In the genomic region with DNA sequence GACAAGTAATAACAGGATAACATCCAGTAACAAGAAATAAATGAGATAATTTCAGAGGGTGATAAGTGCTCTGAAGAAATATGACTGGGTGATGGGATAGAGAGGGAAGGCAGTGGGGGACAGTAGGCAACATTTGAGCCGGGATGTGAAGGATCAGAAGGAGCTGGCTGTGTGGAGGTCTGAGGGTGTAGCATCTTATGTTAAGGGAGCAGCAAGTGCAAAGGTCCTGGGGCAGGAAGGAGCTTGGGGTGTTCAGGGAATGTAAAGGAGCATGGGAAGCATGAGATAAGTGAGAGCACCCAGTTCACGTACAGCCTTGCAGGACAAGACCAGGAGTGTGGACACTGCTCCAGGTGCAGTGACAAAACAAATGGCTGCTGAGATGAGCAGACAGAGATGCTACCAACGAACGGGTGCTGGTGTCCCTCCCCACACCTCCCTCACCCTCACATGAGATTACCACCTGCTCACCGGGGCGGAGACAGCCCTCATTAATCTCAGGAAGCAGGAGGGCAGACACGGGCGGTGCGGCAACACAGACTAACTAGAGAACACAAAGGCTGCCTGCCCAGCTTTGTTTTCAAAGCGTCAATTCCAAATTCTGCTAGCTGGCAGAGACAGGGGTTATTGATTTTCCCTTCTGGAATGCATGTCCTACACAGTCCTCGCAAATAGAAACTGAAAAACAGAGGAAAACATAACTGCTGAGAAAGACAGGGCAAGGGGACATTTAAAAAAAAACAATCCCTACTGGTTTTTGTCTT, we compare ENCODE assay signal across 19 cellular contexts.
DNase-seq lines count a peak whose midpoint lies in the region; FAIRE-seq and TF ChIP-seq lines count a peak whose summit lies in the region.
"Had no signal": no experiment of that assay in that cellular context is flagged by ENCODE, and none has a peak within 500 bp of the region (broad histone marks: within the 10 kb centered on the region; RNA-seq: fewer than 3 reads in every experiment).

No MANE protein-coding gene starts in this region.

- H3K4me3 ChIP-seq in lower leg skin (ENCODE audit: low read depth, poor library complexity, severe bottlenecking) = no peak overlapping the region
- H3K4me3 ChIP-seq: esophagus squamous epithelium, MG63, prostate gland had no signal

- TF ChIP-seq CTCF in VCaP (conservative IDR thresholded peaks at IDR 0.05) = no peak
- no peak for TF ChIP-seq CTCF in lower leg skin (IDR thresholded peaks at IDR 0.05)

- WGBS in lower leg skin, 2 donors = 37 to 47% methylated on average over 11 of the region's 11 CpGs

- FAIRE-seq in GM19239 (lab: Jason Lieb, UNC) = no peak
- FAIRE-seq: astrocyte, RCC 7860 had no signal

- DNase-seq in DMS153 (lab: John Stamatoyannopoulos, UW) = peak; percentile 32
- DNase-seq in DMS153 treated with DMSO at 0.1 percent for 48 hours (lab: John Stamatoyannopoulos, UW; ENCODE audit: unreplicated experiment) = no peak
- DNase-seq in NCI-H1092 (lab: John Stamatoyannopoulos, UW) = peak; percentile 20
- peak; percentile 78 for DNase-seq in mucosa of gallbladder (ENCODE audit: low spot score)
- DNase-seq in activated CD8-positive, alpha-beta memory T cell treated with anti-CD3 and anti-CD28 coated beads, Interleukin-2, amount 50 U/mL, for 48 hours = no peak
- DNase-seq in lower leg skin (ENCODE audit: low spot score in 2 of 2) = no peak
- DNase-seq in GM19239 (ENCODE audit: insufficient read length, low spot score) = no peak
- DNase-seq: 8988T; activated B cell treated with CpG ODN at 0.5 μM for 24 hours; activated naive CD4-positive, alpha-beta T cell; CD4-positive, alpha-beta T cell; cortex of kidney; esophagus squamous epithelium; hippocampal formation; MG63 had no signal

- intact Hi-C loops in lower leg skin (cut with DNase I; ENCODE audit: low total_unique reads) = no loop called here

- H3K27ac ChIP-seq in VCaP = peak overlapping the region; percentile 59
- H3K27ac ChIP-seq: esophagus squamous epithelium, prostate gland had no signal

- no peak for TF ChIP-seq POLR2A in lower leg skin (IDR thresholded peaks at IDR 0.05)

Comparison
In these comparisons a context has a peak if more than half of its experiments do, and no peak if none do; other contexts are left out.
1. DNase-seq: peak in DMS153 (single experiment), NCI-H1092 (single experiment) and mucosa of gallbladder (single experiment); none in DMS153 treated with DMSO at 0.1 percent for 48 hours (single experiment), activated CD8-positive, alpha-beta memory T cell treated with anti-CD3 and anti-CD28 coated beads, Interleukin-2, amount 50 U/mL, for 48 hours (single experiment), lower leg skin (0 of 2) and GM19239 (single experiment).